ENCODE assay signal across 11 cellular contexts in genomic region chr17:43721537-43722268, GRCh38. TPM values are rescaled to one million over a fixed set of nuclear protein-coding genes. Genes with fewer than 3 reads are reported as not detected.
DNase-seq lines count a peak whose midpoint lies in the region; ATAC-seq and TF ChIP-seq lines count a peak whose summit lies in the region.
"Had no signal": no experiment of that assay in that cellular context is flagged by ENCODE, and none has a peak within 500 bp of the region (broad histone marks: within the 10 kb centered on the region; RNA-seq: fewer than 3 reads in every experiment).

No MANE protein-coding gene starts in this region.

- H3K4me1 Mint-ChIP-seq in CD8-positive, alpha-beta T cell (ENCODE audit: low read depth): peaks cover 7% of the 10 kb centered on the region

- H3K27ac ChIP-seq in CD8-positive, alpha-beta T cell (ENCODE audit: low read depth, low read length): no peak overlapping the region
- no peak overlapping the region for H3K27ac ChIP-seq in HUES48 (ENCODE audit: low read depth, low read length)

- CTCF ChIA-PET in CD8-positive, alpha-beta T cell (lab: Charles Lee): interaction anchor here (1.1 to 1.8 kb wide), 3 partner anchors 28 to 629 kb away, joined by 3 to 8 read pairs (median 3); no protein-coding TSS in a partner anchor

- no peak for TF ChIP-seq CTCF in CD8-positive, alpha-beta T cell (IDR thresholded peaks at IDR 0.05)

- no peaks in the 10 kb centered on the region for H3K27me3 ChIP-seq in CD8-positive, alpha-beta T cell (ENCODE audit: insufficient read depth, low read length)
- peaks cover 10% of the 10 kb centered on the region for H3K27me3 ChIP-seq in HUES48 (ENCODE audit: control insufficient read depth, insufficient read depth, low read length)
- peaks cover 3% of the 10 kb centered on the region for H3K27me3 ChIP-seq in adipocyte (replicated peaks; ENCODE audit: control insufficient read depth, insufficient read depth, low read length)
- no peaks in the 10 kb centered on the region for H3K27me3 ChIP-seq in mononuclear cell (ENCODE audit: insufficient read depth, low read length)
- H3K27me3 ChIP-seq: testis had no signal

- peaks cover 3% of the 10 kb centered on the region for H3K4me1 ChIP-seq in CD8-positive, alpha-beta T cell (ENCODE audit: insufficient read depth, low read length)
- H3K4me1 ChIP-seq in HUES48 (ENCODE audit: control insufficient read depth, insufficient read depth, low read length): peaks cover 24% of the 10 kb centered on the region
- H3K4me1 ChIP-seq in adipocyte (ENCODE audit: control insufficient read depth, insufficient read depth, low read length): peaks cover 33% of the 10 kb centered on the region
- peaks cover 21% of the 10 kb centered on the region for H3K4me1 ChIP-seq in mononuclear cell (ENCODE audit: insufficient read depth, low read length)
- H3K4me1 ChIP-seq: testis had no signal

- intact Hi-C loops in CD8-positive, alpha-beta T cell (cut with DNase I, micrococcal nuclease): no loop called here

- ATAC-seq in CD8-positive, alpha-beta T cell: no peak
- ATAC-seq in HG02852 (IDR thresholded peaks at IDR 0.05; ENCODE audit: unreplicated experiment): no peak

- H3K9me3 Mint-ChIP-seq in CD8-positive, alpha-beta T cell: no peaks in the 10 kb centered on the region

- no peaks in the 10 kb centered on the region for H3K36me3 ChIP-seq in CD8-positive, alpha-beta T cell (ENCODE audit: insufficient read depth, low read length)
- no peaks in the 10 kb centered on the region for H3K36me3 ChIP-seq in HUES48 (ENCODE audit: control insufficient read depth, insufficient read depth, low read length)
- no peaks in the 10 kb centered on the region for H3K36me3 ChIP-seq in adipocyte (ENCODE audit: control insufficient read depth, insufficient read depth, low read length, severe bottlenecking)

- DNase-seq in CD8-positive, alpha-beta T cell: no peak
- DNase-seq in adipocyte (ENCODE audit: low read depth) (peak; percentile 40), kidney tubule cell (ENCODE audit: low spot score) (no peak), GF-D8 (lab: John Stamatoyannopoulos, UW) (no peak)
- no peak for DNase-seq in stimulated activated CD4-positive, alpha-beta T cell treated with anti-CD3 and anti-CD28 coated beads, Interleukin-4, amount 100 ng/mL, for 4 hours
- DNase-seq: SHP77, testis had no signal

- peak overlapping the region; percentile 96 for H3K4me3 Mint-ChIP-seq in CD8-positive, alpha-beta T cell

- POLR2A ChIA-PET in CD8-positive, alpha-beta T cell (lab: Charles Lee): no interaction called here

- peaks cover 3% of the 10 kb centered on the region for H3K36me3 Mint-ChIP-seq in CD8-positive, alpha-beta T cell

- H3K27me3 Mint-ChIP-seq in CD8-positive, alpha-beta T cell (ENCODE audit: low read depth): no peaks in the 10 kb centered on the region

- H3K9ac ChIP-seq in HUES48 (ENCODE audit: low read depth, low read length) (no peak overlapping the region), adipocyte (ENCODE audit: low read length) (peak overlapping the region; percentile 89)

- H3K27ac Mint-ChIP-seq in CD8-positive, alpha-beta T cell: peak overlapping the region; percentile 79

- H3K4me3 ChIP-seq in CD8-positive, alpha-beta T cell (ENCODE audit: low read depth, low read length): no peak overlapping the region
- H3K4me3 ChIP-seq in HUES48 (ENCODE audit: low read depth, low read length) (peak overlapping the region; percentile 76; the same call in 1 of the 2 replicates), adipocyte (ENCODE audit: low read length) (peak overlapping the region; percentile 38), mononuclear cell (ENCODE audit: low read length) (peak overlapping the region; percentile 88)

- no peaks in the 10 kb centered on the region for H3K9me3 ChIP-seq in CD8-positive, alpha-beta T cell (ENCODE audit: low read length)
- H3K9me3 ChIP-seq in HUES48 (ENCODE audit: control insufficient read depth, insufficient read depth, low read length): no peaks in the 10 kb centered on the region
- H3K9me3 ChIP-seq in adipocyte (ENCODE audit: control insufficient read depth, low read length): no peaks in the 10 kb centered on the region
- H3K9me3 ChIP-seq in mononuclear cell (ENCODE audit: low read depth, low read length): no peaks in the 10 kb centered on the region
- H3K9me3 ChIP-seq: testis had no signal

RNA-seq across cellular contexts. Expression of gene SOST, which starts 36.9 kb away (rescaled TPM):
- total RNA-seq in CD8-positive, alpha-beta T cell: not detected
- total RNA-seq in mononuclear cell: not detected
- total RNA-seq: mesenteric fat pad had no signal

RNA-seq across cellular contexts. Expression of gene DUSP3, which starts 57.1 kb away (rescaled TPM):
- total RNA-seq in CD8-positive, alpha-beta T cell: 1 to 10 TPM; 8.7 to 9.1 TPM
- total RNA-seq in mononuclear cell: 16.6 TPM

RNA-seq across cellular contexts. Expression of gene CFAP97D1, which starts 58.5 kb away (rescaled TPM):
- total RNA-seq in CD8-positive, alpha-beta T cell: not detected
- total RNA-seq in mononuclear cell: not detected
- total RNA-seq: mesenteric fat pad had no signal

RNA-seq across cellular contexts. Expression of gene MEOX1, which starts 60.0 kb away (rescaled TPM):
- total RNA-seq in CD8-positive, alpha-beta T cell: under 1 TPM; 0.11 to 0.36 TPM
- 0.42 TPM for total RNA-seq in mononuclear cell
